In genomic region chr12:113598815-113599406, GRCh38 we compare ENCODE assay signal across 17 cellular contexts.
DNase-seq lines count a peak whose midpoint lies in the region; ATAC-seq and TF ChIP-seq lines count a peak whose summit lies in the region.
"Had no signal": no experiment of that assay in that cellular context is flagged by ENCODE, and none has a peak within 500 bp of the region (broad histone marks: within the 10 kb centered on the region; RNA-seq: fewer than 3 reads in every experiment).

No MANE protein-coding gene starts in this region.

- DNase-seq in NCI-H510A treated with DMSO at 0.1 percent for 48 hours (lab: John Stamatoyannopoulos, UW) (peak; percentile 25), NCI-H510A (lab: John Stamatoyannopoulos, UW) (no peak), PC-9 (no peak), endodermal cell (peak; percentile 58), cortex of kidney (lab: John Stamatoyannopoulos, UW) (no peak), left colon (no peak)
- DNase-seq: CD8-positive, alpha-beta T cell; DND-41; NCI-H1092 treated with DMSO at 0.1 percent for 48 hours; NCI-H146; NCI-H2029 treated with DMSO at 0.1 percent for 48 hours; NCI-H774; Peyer's patch had no signal

- H3K27me3 Mint-ChIP-seq in endodermal cell (ENCODE audit: insufficient read depth) = peaks cover 71% of the 10 kb centered on the region

- no peak overlapping the region for H3K4me3 Mint-ChIP-seq in endodermal cell
- H3K4me3 Mint-ChIP-seq: CD8-positive, alpha-beta T cell had no signal

- BruUV-seq in PC-9 (replicated peaks; lab: Mats Ljungman, UMichigan) = no TSS peak

- H3K9me3 Mint-ChIP-seq in endodermal cell = no peaks in the 10 kb centered on the region
- H3K9me3 Mint-ChIP-seq: CD8-positive, alpha-beta T cell had no signal

- intact Hi-C loops in PC-9 (cut with micrococcal nuclease; ENCODE audit: unreplicated experiment) = no loop called here
- intact Hi-C loops in left colon (cut with DNase I, micrococcal nuclease) = no loop called here

- no peaks in the 10 kb centered on the region for H3K36me3 Mint-ChIP-seq in endodermal cell (ENCODE audit: low read depth)
- H3K36me3 Mint-ChIP-seq: CD8-positive, alpha-beta T cell had no signal

- H3K27ac Mint-ChIP-seq in endodermal cell = no peak overlapping the region
- H3K27ac Mint-ChIP-seq: CD8-positive, alpha-beta T cell had no signal

- H2AFZ ChIP-seq in PC-9 = no peak overlapping the region

- H3K4me1 ChIP-seq in PC-9 (replicated peaks; ENCODE audit: insufficient read depth) = no peaks in the 10 kb centered on the region
- no peaks in the 10 kb centered on the region for H3K4me1 ChIP-seq in endodermal cell (ENCODE audit: control insufficient read depth, insufficient read depth, low read length)
- H3K4me1 ChIP-seq: BLaER1 treated with 17β-estradiol and CSF1 and Interleukin-3, amounts not matched to agents 10 nM and 100 nM; Peyer's patch had no signal

- ATAC-seq in GM21447 (IDR thresholded peaks at IDR 0.05; ENCODE audit: unreplicated experiment) = no peak
- no peak for ATAC-seq in left colon
- ATAC-seq: CD8-positive, alpha-beta T cell; Right ventricle myocardium inferior had no signal

- H3K4me2 ChIP-seq in PC-9 = peak overlapping the region; percentile 35; the same call in 1 of the 2 replicates
- H3K4me2 ChIP-seq: BLaER1 treated with 17β-estradiol and CSF1 and Interleukin-3, amounts not matched to agents 10 nM and 100 nM had no signal

- H3K4me3 ChIP-seq in PC-9 = no peak overlapping the region
- no peak overlapping the region for H3K4me3 ChIP-seq in endodermal cell (ENCODE audit: low read length)
- H3K4me3 ChIP-seq: BLaER1 treated with 17β-estradiol and CSF1 and Interleukin-3, amounts not matched to agents 10 nM and 100 nM; Peyer's patch; SK-N-MC had no signal

- H3K27ac ChIP-seq in PC-9 = no peak overlapping the region
- H3K27ac ChIP-seq in endodermal cell (ENCODE audit: low read depth, low read length) = no peak overlapping the region
- H3K27ac ChIP-seq: BLaER1 treated with 17β-estradiol and CSF1 and Interleukin-3, amounts not matched to agents 10 nM and 100 nM; Peyer's patch; SK-N-MC had no signal

- no peaks in the 10 kb centered on the region for H3K79me2 ChIP-seq in PC-9 (ENCODE audit: low read depth)

- no peaks in the 10 kb centered on the region for H4K20me1 ChIP-seq in PC-9 (ENCODE audit: insufficient read depth)
- H4K20me1 ChIP-seq: BLaER1 treated with 17β-estradiol and CSF1 and Interleukin-3, amounts not matched to agents 10 nM and 100 nM had no signal

- H3F3A ChIP-seq in PC-9 (ENCODE audit: insufficient read depth, low read depth) = no peaks in the 10 kb centered on the region

- H3K9me3 ChIP-seq in PC-9 (ENCODE audit: insufficient read depth, low read depth) (no peaks in the 10 kb centered on the region), endodermal cell (ENCODE audit: control insufficient read depth, low read length) (no peaks in the 10 kb centered on the region)
- H3K9me3 ChIP-seq: Peyer's patch had no signal

- peaks cover 31% of the 10 kb centered on the region for H3K27me3 ChIP-seq in PC-9 (ENCODE audit: insufficient read depth, low read depth)
- peaks cover 35% of the 10 kb centered on the region for H3K27me3 ChIP-seq in endodermal cell (ENCODE audit: control insufficient read depth, insufficient read depth, low read length, poor library complexity, severe bottlenecking)
- H3K27me3 ChIP-seq: BLaER1 treated with 17β-estradiol and CSF1 and Interleukin-3, amounts not matched to agents 10 nM and 100 nM; Peyer's patch had no signal

- WGBS in endodermal cell (ENCODE audit: insufficient coverage in 1 of 2, insufficient read length in 1 of 2), 2 experiments = 69 to 76% methylated on average over 11 of the region's 11 CpGs

- H3K9ac ChIP-seq in endodermal cell (ENCODE audit: extremely low read depth, low read length, poor library complexity, severe bottlenecking) = no peak overlapping the region
- H3K9ac ChIP-seq: BLaER1 treated with 17β-estradiol and CSF1 and Interleukin-3, amounts not matched to agents 10 nM and 100 nM had no signal

- POLR2A ChIA-PET in PC-9 (lab: Charles Lee; ENCODE audit: unreplicated experiment) = no interaction called here

- no peaks in the 10 kb centered on the region for H3K4me1 Mint-ChIP-seq in endodermal cell

- CTCF ChIA-PET in PC-9 (lab: Charles Lee) = no interaction called here

- H3K36me3 ChIP-seq in PC-9 (ENCODE audit: low read depth) = no peaks in the 10 kb centered on the region
- no peaks in the 10 kb centered on the region for H3K36me3 ChIP-seq in endodermal cell (ENCODE audit: control insufficient read depth, insufficient read depth, low read length)
- H3K36me3 ChIP-seq: BLaER1 treated with 17β-estradiol and CSF1 and Interleukin-3, amounts not matched to agents 10 nM and 100 nM; Peyer's patch had no signal

- TF ChIP-seq CTCF in PC-9 (conservative IDR thresholded peaks at IDR 0.05) (no peak), endodermal cell (conservative IDR thresholded peaks at IDR 0.05) (peak; percentile 50)

- H3K9me2 ChIP-seq in PC-9 (ENCODE audit: insufficient read depth) = no peaks in the 10 kb centered on the region

Comparison
In these comparisons a context has a peak if more than half of its experiments do, and no peak if none do; other contexts are left out.
1. DNase-seq: peak in NCI-H510A treated with DMSO at 0.1 percent for 48 hours (single experiment) and endodermal cell (single experiment); none in NCI-H510A (single experiment), PC-9 (0 of 2), cortex of kidney (single experiment) and left colon (0 of 2).